10 cellular contexts compared by ENCODE assay signal in genomic region chr7:141055146-141055545, GRCh38. TPM values are rescaled to one million over a fixed set of nuclear protein-coding genes. Genes with fewer than 3 reads are reported as not detected.
"Had no signal": no experiment of that assay in that cellular context is flagged by ENCODE, and none has a peak within 500 bp of the region (broad histone marks: within the 10 kb centered on the region; RNA-seq: fewer than 3 reads in every experiment).

No MANE protein-coding gene starts in this region.

- H3K9me3 ChIP-seq: HAP-1 had no signal

- H2AFZ ChIP-seq: GM23248 had no signal

- ATAC-seq: HCT116, K562 had no signal

- DNase-seq: GM23248, GOT3, H7, HFFc6, IMR-90 had no signal

- H3K4me3 ChIP-seq: GM23248, HAP-1, K562 had no signal

- H3K36me3 ChIP-seq: HAP-1 had no signal

- H3K9ac ChIP-seq: GM23248 had no signal

- H3K27ac ChIP-seq: GM23248, HL-60 had no signal

- H3K4me3 Mint-ChIP-seq: HFFc6 had no signal

- FAIRE-seq: K562 had no signal

- H3K27ac Mint-ChIP-seq: HFFc6 had no signal

- H3K9me3 Mint-ChIP-seq: HFFc6 had no signal

- H3K4me1 ChIP-seq: HAP-1 had no signal

RNA-seq across cellular contexts. Expression of gene TMEM178B, which starts 18.7 kb away (rescaled TPM):
- total RNA-seq: HT1080 had no signal
